ENCODE assay signal across 8 cellular contexts in genomic region chr19:8514505-8515009, GRCh38. TPM values are rescaled to one million over a fixed set of nuclear protein-coding genes. Genes with fewer than 3 reads are reported as not detected.
DNase-seq lines count a peak whose midpoint lies in the region; ATAC-seq and TF ChIP-seq lines count a peak whose summit lies in the region.
"Not testable (repeated sequence)": the region's sequence is repeated elsewhere in the genome, so short reads cannot be mapped to it uniquely, and the experiment has no call there.

No MANE protein-coding gene starts in this region.

- H3K9me3 Mint-ChIP-seq in activated naive CD8-positive, alpha-beta T cell treated with anti-CD3 and anti-CD28 coated beads for 36 hours; effector memory CD8-positive, alpha-beta T cell; nephron; stimulated activated memory B cell treated with anti-CD40 and anti-IgM and Interleukin-4, amounts not matched to agents 10 μg/mL and 1 μg/mL and 100 μg/mL, for 72 hours: not testable (repeated sequence)

- H3K9me3 ChIP-seq in AG04450 (ENCODE audit: control insufficient read depth, insufficient read depth, low read length); HEK293 (ENCODE audit: control insufficient read depth, insufficient read depth, low read depth, low read length); SK-N-MC (ENCODE audit: low read depth, low read length); iPS-18a (ENCODE audit: control insufficient read depth, low read depth, low read length): not testable (repeated sequence)

- H3K27ac Mint-ChIP-seq in activated naive CD8-positive, alpha-beta T cell treated with anti-CD3 and anti-CD28 coated beads for 36 hours, result peak overlapping the region; percentile 99
- H3K27ac Mint-ChIP-seq in effector memory CD8-positive, alpha-beta T cell, result peak overlapping the region; percentile 97 to 99
- peak overlapping the region; percentile 97 to 99 (median 99) for H3K27ac Mint-ChIP-seq in nephron
- peak overlapping the region; percentile 98 for H3K27ac Mint-ChIP-seq in stimulated activated memory B cell treated with anti-CD40 and anti-IgM and Interleukin-4, amounts not matched to agents 10 μg/mL and 1 μg/mL and 100 μg/mL, for 72 hours

- H3K36me3 ChIP-seq in HEK293 (ENCODE audit: control insufficient read depth in 2 of 2, insufficient read depth in 1 of 2, low read length in 2 of 2), result peaks cover 0 to 12% of the 10 kb centered on the region in 2 experiments; a peak in 1 of 3 replicates
- H3K36me3 ChIP-seq in SK-N-MC (ENCODE audit: insufficient read depth, low read length); iPS-18a (ENCODE audit: control insufficient read depth, low read depth, low read length): not testable (repeated sequence)

- not testable (repeated sequence) for H3K27me3 ChIP-seq in AG04450 (ENCODE audit: control insufficient read depth, insufficient read depth, low read length); iPS-18a (ENCODE audit: control insufficient read depth, insufficient read depth, low read length)

- H3K4me3 Mint-ChIP-seq in activated naive CD8-positive, alpha-beta T cell treated with anti-CD3 and anti-CD28 coated beads for 36 hours, result peak overlapping the region; percentile 93
- H3K4me3 Mint-ChIP-seq in effector memory CD8-positive, alpha-beta T cell, result peak overlapping the region; percentile 89 to 91
- H3K4me3 Mint-ChIP-seq in nephron, result peak overlapping the region; percentile 92 to 97 (median 95)
- H3K4me3 Mint-ChIP-seq in stimulated activated memory B cell treated with anti-CD40 and anti-IgM and Interleukin-4, amounts not matched to agents 10 μg/mL and 1 μg/mL and 100 μg/mL, for 72 hours, result peak overlapping the region; percentile 96

- POLR2A ChIA-PET in AG04450 (lab: Yijun Ruan, JAX), result interaction anchor here (0.5 to 2.0 kb wide), 20 partner anchors 8 to 207 kb away, joined by 3 to 13 read pairs (median 5); partner anchors contain the start of genes ANGPTL4, HNRNPM, MARCHF2 and NDUFA7
- POLR2A ChIA-PET in HEK293 (lab: Yijun Ruan, JAX), result interaction anchor here (0.7 to 3.1 kb wide), 23 partner anchors 9 to 1313 kb away, joined by 3 to 82 read pairs (median 5); partner anchors contain the start of genes HNRNPM, MARCHF2, NDUFA7 and RAB11B

- H3K36me3 Mint-ChIP-seq in activated naive CD8-positive, alpha-beta T cell treated with anti-CD3 and anti-CD28 coated beads for 36 hours; nephron (ENCODE audit: low read depth); stimulated activated memory B cell treated with anti-CD40 and anti-IgM and Interleukin-4, amounts not matched to agents 10 μg/mL and 1 μg/mL and 100 μg/mL, for 72 hours: not testable (repeated sequence)
- peaks cover 43% of the 10 kb centered on the region for H3K36me3 Mint-ChIP-seq in effector memory CD8-positive, alpha-beta T cell (ENCODE audit: insufficient read depth)

- not testable (repeated sequence) for TF ChIP-seq CTCF in AG04450 (IDR thresholded peaks at IDR 0.05; ENCODE audit: low read depth, low read length); HEK293 (tag by site-specific recombination; IDR thresholded peaks at IDR 0.05); nephron (IDR thresholded peaks at IDR 0.05; ENCODE audit: unreplicated experiment in 3 of 3)

- peak overlapping the region; percentile 76; the same call in 1 of the 2 replicates for H3K4me3 ChIP-seq in AG04450 (ENCODE audit: low read depth, low read length)
- H3K4me3 ChIP-seq in HEK293 (ENCODE audit: low read depth, low read length), result not testable (repeated sequence)
- peak overlapping the region; percentile 95 for H3K4me3 ChIP-seq in SK-N-MC
- peak overlapping the region; percentile 76 for H3K4me3 ChIP-seq in iPS-18a (ENCODE audit: low read length)

- H3K27ac ChIP-seq in AG04450 (ENCODE audit: low read depth, low read length) (peak overlapping the region; percentile 73), HEK293 (ENCODE audit: extremely low read depth, low read depth, low read length) (peak overlapping the region; percentile 87; the same call in 1 of the 2 replicates), SK-N-MC (peak overlapping the region; percentile 98), iPS-18a (ENCODE audit: low read length) (peak overlapping the region; percentile 64)

- not testable (repeated sequence) for DNase-seq in AG04450 (ENCODE audit: low read depth, low spot score); SK-N-MC (ENCODE audit: low read depth, low spot score); activated naive CD8-positive, alpha-beta T cell treated with anti-CD3 and anti-CD28 coated beads for 36 hours; effector memory CD8-positive, alpha-beta T cell

- H3K9ac ChIP-seq in SK-N-MC (ENCODE audit: insufficient read length), result peak overlapping the region; percentile 98
- H3K9ac ChIP-seq in iPS-18a (ENCODE audit: low read length), result peak overlapping the region; percentile 77

- ATAC-seq in effector memory CD8-positive, alpha-beta T cell (replicated peaks); stimulated activated memory B cell treated with anti-CD40 and anti-IgM and Interleukin-4, amounts not matched to agents 10 μg/mL and 1 μg/mL and 100 μg/mL, for 72 hours: not testable (repeated sequence)

- CTCF ChIA-PET in AG04450 (lab: Charles Lee), result interaction anchor here (1.0 to 1.7 kb wide), 3 partner anchors 9 to 101 kb away, joined by 3 to 8 read pairs (median 6); partner anchors contain the start of gene MARCHF2
- CTCF ChIA-PET in HEK293 (lab: Yijun Ruan, JAX), result interaction anchor here (0.5 to 2.1 kb wide), 4 partner anchors 9 to 1598 kb away, joined by 3 to 9 read pairs (median 3); no protein-coding TSS in a partner anchor

- H3K4me1 Mint-ChIP-seq in activated naive CD8-positive, alpha-beta T cell treated with anti-CD3 and anti-CD28 coated beads for 36 hours, result peaks cover 35% of the 10 kb centered on the region
- H3K4me1 Mint-ChIP-seq in effector memory CD8-positive, alpha-beta T cell (ENCODE audit: low read depth in 2 of 2), result peaks cover 42 to 49% of the 10 kb centered on the region in 2 donors
- not testable (repeated sequence) for H3K4me1 Mint-ChIP-seq in nephron
- H3K4me1 Mint-ChIP-seq in stimulated activated memory B cell treated with anti-CD40 and anti-IgM and Interleukin-4, amounts not matched to agents 10 μg/mL and 1 μg/mL and 100 μg/mL, for 72 hours, result peaks cover 25% of the 10 kb centered on the region

- H3K27me3 Mint-ChIP-seq in activated naive CD8-positive, alpha-beta T cell treated with anti-CD3 and anti-CD28 coated beads for 36 hours; effector memory CD8-positive, alpha-beta T cell; nephron (ENCODE audit: low read depth); stimulated activated memory B cell treated with anti-CD40 and anti-IgM and Interleukin-4, amounts not matched to agents 10 μg/mL and 1 μg/mL and 100 μg/mL, for 72 hours: not testable (repeated sequence)

- not testable (repeated sequence) for H3K4me1 ChIP-seq in HEK293 (ENCODE audit: control insufficient read depth, insufficient read depth, low read length); iPS-18a (ENCODE audit: control insufficient read depth, low read depth, low read length)

TF ChIP-seq in HEK293, 187 proteins besides CTCF, POLR2A, EP300 and RAD21:
- TF ChIP-seq BCL11A (tag by site-specific recombination; IDR thresholded peaks at IDR 0.05; ENCODE audit: low read depth) (peak; percentile 68; the same call in 1 of the 2 replicates), BCL11B (tag by site-specific recombination; IDR thresholded peaks at IDR 0.05; ENCODE audit: low read depth) (peak; percentile 94), ZNF548 (tag by site-specific recombination; IDR thresholded peaks at IDR 0.05) (peak; percentile 33; the same call in 1 of the 2 replicates), ZNF121 (tag by site-specific recombination; IDR thresholded peaks at IDR 0.05) (peak; percentile 67; the same call in 1 of the 2 replicates)

RNA-seq across cellular contexts. Expression of gene ZNF414, which starts 0.6 kb away (rescaled TPM):
- polyA plus RNA-seq in AG04450 (2011; rRNA removed), result 2.0 and 3.6 TPM in 2 replicates
- polyA minus RNA-seq in AG04450 (2011; rRNA and poly(A)+ RNA removed), result 1.6 and 2.9 TPM in 2 replicates
- 10 to 100 TPM; 21.2 to 23.4 TPM for total RNA-seq in activated naive CD8-positive, alpha-beta T cell treated with anti-CD3 and anti-CD28 coated beads for 36 hours

RNA-seq across cellular contexts. Expression of gene PRAM1, which starts 12.1 kb away (rescaled TPM):
- polyA plus RNA-seq in AG04450 (2011; rRNA removed), result not detected in 2 replicates
- polyA minus RNA-seq in AG04450 (2011; rRNA and poly(A)+ RNA removed), result not detected in 2 replicates
- under 1 TPM; 0.33 to 0.68 TPM for total RNA-seq in activated naive CD8-positive, alpha-beta T cell treated with anti-CD3 and anti-CD28 coated beads for 36 hours
